In the genomic region with DNA sequence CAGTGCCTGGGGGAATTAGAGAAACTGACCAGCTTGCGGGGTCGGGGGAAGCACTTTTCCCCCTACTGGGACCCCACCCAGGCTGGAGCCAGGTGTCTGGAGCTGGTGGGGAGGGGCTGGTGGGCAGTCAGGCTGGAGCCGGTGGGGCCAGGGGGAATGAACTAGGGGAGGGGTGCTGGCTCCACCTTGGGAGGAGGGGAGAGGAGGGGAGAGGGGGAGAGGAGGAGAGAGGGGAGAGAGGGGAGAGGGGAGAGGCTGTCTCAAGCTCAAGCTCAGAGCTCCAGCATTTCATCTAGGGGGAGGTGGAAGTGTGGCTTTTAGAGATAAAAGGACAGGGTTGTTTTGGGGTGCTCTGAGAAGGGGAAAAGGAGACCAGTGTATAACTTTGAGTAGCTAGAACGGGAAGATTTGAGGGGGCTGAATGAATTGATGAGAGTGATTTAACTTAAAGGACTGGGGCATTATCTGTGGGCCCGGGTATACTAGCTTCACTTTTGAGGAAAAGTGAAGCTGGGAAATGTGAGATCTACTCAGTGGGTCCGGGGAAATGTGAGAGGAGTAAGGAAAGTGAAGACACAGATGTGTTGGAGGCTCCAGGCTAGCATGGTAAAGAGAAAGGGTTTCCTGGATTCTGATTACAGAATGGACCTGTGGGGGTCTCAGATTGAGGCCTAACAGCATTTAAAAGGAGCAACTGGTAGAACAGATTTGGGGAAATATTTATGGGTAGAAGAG, we compare ENCODE assay signal across 1 cellular context.
TF ChIP-seq lines count a peak whose summit lies in the region.

No MANE protein-coding gene starts in this region.

TF ChIP-seq in K562, 482 proteins besides CTCF, POLR2A, EP300 and RAD21:
- TF ChIP-seq NCOA1 (IDR thresholded peaks at IDR 0.05; ENCODE audit: low read depth) (no peak), SIN3B (IDR thresholded peaks at IDR 0.05; ENCODE audit: low read depth) (no peak), CTBP1 (IDR thresholded peaks at IDR 0.05; ENCODE audit: borderline replicate concordance) (no peak), DPF2 (IDR thresholded peaks at IDR 0.05) (peak; percentile 41; the same call in 1 of the 2 replicates), ARID1B (IDR thresholded peaks at IDR 0.05) (peak; percentile 70), ZBTB7A (IDR thresholded peaks at IDR 0.05; ENCODE audit: borderline replicate concordance, control insufficient read depth, low read depth, low read length) (peak; percentile 38; the same call in 1 of the 2 replicates), TCF3 (CRISPR knock-in tag; IDR thresholded peaks at IDR 0.05) (0 out of 2 replicates have a peak, but pooled peaks have one; percentile 14), SMARCE1 (IDR thresholded peaks at IDR 0.05) (0 out of 2 replicates have a peak, but pooled peaks have one; percentile 28), TAL1 (IDR thresholded peaks at IDR 0.05) (peak; percentile 26; the same call in 1 of the 2 replicates), MTA3 (IDR thresholded peaks at IDR 0.05; ENCODE audit: borderline replicate concordance) (0 out of 2 replicates have a peak, but pooled peaks have one; percentile 10), HNRNPUL1 (IDR thresholded peaks at IDR 0.05; ENCODE audit: low read length) (no peak), CBFA2T3 (IDR thresholded peaks at IDR 0.05) (peak; percentile 45), ZNF239 (CRISPR knock-in tag; IDR thresholded peaks at IDR 0.05) (no peak), ZNF431 (CRISPR knock-in tag; IDR thresholded peaks at IDR 0.05) (no peak), PHF8 (IDR thresholded peaks at IDR 0.05; ENCODE audit: borderline replicate concordance, low read length) (no peak), SMARCA4 (IDR thresholded peaks at IDR 0.05) (peak; percentile 18; the same call in 1 of the 2 replicates), EWSR1 (IDR thresholded peaks at IDR 0.05; ENCODE audit: borderline replicate concordance, low read depth, partially characterized antibody) (no peak)
- TF ChIP-seq, protein P1, sequence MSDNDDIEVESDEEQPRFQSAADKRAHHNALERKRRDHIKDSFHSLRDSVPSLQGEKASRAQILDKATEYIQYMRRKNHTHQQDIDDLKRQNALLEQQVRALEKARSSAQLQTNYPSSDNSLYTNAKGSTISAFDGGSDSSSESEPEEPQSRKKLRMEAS (CRISPR knock-in tag; IDR thresholded peaks at IDR 0.05): no peak
- TF ChIP-seq, protein P2, sequence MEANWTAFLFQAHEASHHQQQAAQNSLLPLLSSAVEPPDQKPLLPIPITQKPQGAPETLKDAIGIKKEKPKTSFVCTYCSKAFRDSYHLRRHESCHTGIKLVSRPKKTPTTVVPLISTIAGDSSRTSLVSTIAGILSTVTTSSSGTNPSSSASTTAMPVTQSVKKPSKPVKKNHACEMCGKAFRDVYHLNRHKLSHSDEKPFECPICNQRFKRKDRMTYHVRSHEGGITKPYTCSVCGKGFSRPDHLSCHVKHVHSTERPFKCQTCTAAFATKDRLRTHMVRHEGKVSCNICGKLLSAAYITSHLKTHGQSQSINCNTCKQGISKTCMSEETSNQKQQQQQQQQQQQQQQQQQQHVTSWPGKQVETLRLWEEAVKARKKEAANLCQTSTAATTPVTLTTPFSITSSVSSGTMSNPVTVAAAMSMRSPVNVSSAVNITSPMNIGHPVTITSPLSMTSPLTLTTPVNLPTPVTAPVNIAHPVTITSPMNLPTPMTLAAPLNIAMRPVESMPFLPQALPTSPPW (CRISPR knock-in tag; IDR thresholded peaks at IDR 0.05): peak; percentile 24; the same call in 1 of the 2 replicates
